Comparison of ENCODE assay signal across 1 cellular context in genomic region chr3:128070898-128071591, GRCh38.
TF ChIP-seq lines count a peak whose summit lies in the region.

No MANE protein-coding gene starts in this region.

TF ChIP-seq in HEK293T, 16 proteins besides CTCF, POLR2A, EP300 and RAD21:
- TF ChIP-seq PKNOX1 (IDR thresholded peaks at IDR 0.05): no peak
- no peak for TF ChIP-seq ELF4 (IDR thresholded peaks at IDR 0.05)
- no peak for TF ChIP-seq BHLHE40 (IDR thresholded peaks at IDR 0.05; ENCODE audit: borderline replicate concordance)
TF ChIP-seq in HEK293T: peak in this region for 0.
